ENCODE assay signal across 22 cellular contexts in the genomic region with DNA sequence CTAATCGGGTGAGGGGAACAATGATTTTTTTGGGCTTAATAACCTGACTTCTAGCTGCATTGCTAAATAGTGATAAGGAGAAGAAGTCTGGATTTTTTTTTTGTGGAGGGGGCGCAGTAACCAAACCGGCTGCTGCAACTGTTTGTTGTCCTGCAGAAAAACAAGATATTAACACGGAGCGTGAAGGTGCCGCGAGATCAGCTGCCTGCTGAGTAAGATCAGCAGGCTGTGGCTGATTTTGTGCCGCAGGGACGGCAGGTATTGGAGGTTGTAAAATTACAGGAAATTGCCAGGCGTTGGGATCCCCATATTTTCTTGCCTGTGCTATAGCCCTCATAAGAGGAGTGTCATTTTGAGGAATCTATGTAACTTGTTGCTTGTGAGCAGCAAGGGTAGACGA. TPM values are rescaled to one million over a fixed set of nuclear protein-coding genes. Genes with fewer than 3 reads are reported as not detected.
DNase-seq lines count a peak whose midpoint lies in the region; ATAC-seq, FAIRE-seq and TF ChIP-seq lines count a peak whose summit lies in the region.
"Had no signal": no experiment of that assay in that cellular context is flagged by ENCODE, and none has a peak within 500 bp of the region (broad histone marks: within the 10 kb centered on the region; RNA-seq: fewer than 3 reads in every experiment).

No MANE protein-coding gene starts in this region.

- H3K27me3 Mint-ChIP-seq in stimulated activated memory B cell treated with anti-CD40 and anti-IgM and Interleukin-4, amounts not matched to agents 10 μg/mL and 1 μg/mL and 100 μg/mL, for 72 hours = peaks cover 32% of the 10 kb centered on the region

- no peaks in the 10 kb centered on the region for H3K9me3 ChIP-seq in right atrium auricular region
- peaks cover 12% of the 10 kb centered on the region for H3K9me3 ChIP-seq in WERI-Rb-1 (ENCODE audit: severe bottlenecking)
- no peaks in the 10 kb centered on the region for H3K9me3 ChIP-seq in kidney (ENCODE audit: control insufficient read depth in 1 of 2, low read length in 2 of 2)
- H3K9me3 ChIP-seq: BE2C had no signal

- H3K36me3 ChIP-seq in right atrium auricular region = no peaks in the 10 kb centered on the region
- H3K36me3 ChIP-seq in WERI-Rb-1 = no peaks in the 10 kb centered on the region
- H3K36me3 ChIP-seq in kidney (ENCODE audit: control insufficient read depth in 1 of 2, insufficient read depth in 2 of 2, low read length in 2 of 2) = no peaks in the 10 kb centered on the region
- H3K36me3 ChIP-seq: BE2C had no signal

- peak overlapping the region; percentile 7 for H3K4me3 Mint-ChIP-seq in stimulated activated memory B cell treated with anti-CD40 and anti-IgM and Interleukin-4, amounts not matched to agents 10 μg/mL and 1 μg/mL and 100 μg/mL, for 72 hours
- H3K4me3 Mint-ChIP-seq: CD4-positive, CD25-positive, alpha-beta regulatory T cell; GM23338 had no signal

- H3K9ac ChIP-seq in kidney (ENCODE audit: low read length in 2 of 2) = no peak overlapping the region

- DNase-seq in left ventricle myocardium superior (peak; percentile 9), right atrium auricular region (ENCODE audit: low spot score) (no peak), WERI-Rb-1 (no peak), kidney (peak; percentile 25), foreskin fibroblast (no peak), NCI-H345 (lab: John Stamatoyannopoulos, UW) (no peak)
- DNase-seq: BE2C; C1 segment of cervical spinal cord; Caco-2; CD4-positive, CD25-positive, alpha-beta regulatory T cell; HFFc6 had no signal

- H3K4me3 ChIP-seq in right atrium auricular region (no peak overlapping the region), WERI-Rb-1 (ENCODE audit: low read depth, low read length) (no peak overlapping the region), kidney (ENCODE audit: low read length in 2 of 2) (no peak overlapping the region), foreskin fibroblast (ENCODE audit: low read depth in 1 of 2, low read length in 2 of 2) (no peak overlapping the region)
- H3K4me3 ChIP-seq: GM23338 had no signal

- intact Hi-C loops in left ventricle myocardium superior (cut with micrococcal nuclease) (no loop called here), kidney (cut with DNase I) (no loop called here)

- no peak for TF ChIP-seq CTCF in right atrium auricular region (IDR thresholded peaks at IDR 0.05)
- no peak for TF ChIP-seq CTCF in WERI-Rb-1 (IDR thresholded peaks at IDR 0.05; ENCODE audit: low read depth, low read length)
- no peak for TF ChIP-seq CTCF in kidney (IDR thresholded peaks at IDR 0.05; ENCODE audit: borderline replicate concordance, extremely low read depth, insufficient read depth)
- no peak for TF ChIP-seq CTCF in foreskin fibroblast (IDR thresholded peaks at IDR 0.05; ENCODE audit: low read depth, low read length)

- FAIRE-seq in kidney (lab: Jason Lieb, UNC) = no peak
- FAIRE-seq: D721Med, G401.6, GM12892, H54, HepG2 had no signal

- H3K36me3 Mint-ChIP-seq in stimulated activated memory B cell treated with anti-CD40 and anti-IgM and Interleukin-4, amounts not matched to agents 10 μg/mL and 1 μg/mL and 100 μg/mL, for 72 hours = no peaks in the 10 kb centered on the region
- H3K36me3 Mint-ChIP-seq: CD4-positive, CD25-positive, alpha-beta regulatory T cell had no signal

- peaks cover 7% of the 10 kb centered on the region for H3K9me3 Mint-ChIP-seq in stimulated activated memory B cell treated with anti-CD40 and anti-IgM and Interleukin-4, amounts not matched to agents 10 μg/mL and 1 μg/mL and 100 μg/mL, for 72 hours

- peaks cover 31% of the 10 kb centered on the region for H3K4me1 Mint-ChIP-seq in stimulated activated memory B cell treated with anti-CD40 and anti-IgM and Interleukin-4, amounts not matched to agents 10 μg/mL and 1 μg/mL and 100 μg/mL, for 72 hours
- H3K4me1 Mint-ChIP-seq: GM23338 had no signal

- H3K27ac Mint-ChIP-seq in stimulated activated memory B cell treated with anti-CD40 and anti-IgM and Interleukin-4, amounts not matched to agents 10 μg/mL and 1 μg/mL and 100 μg/mL, for 72 hours = peak overlapping the region; percentile 78
- H3K27ac Mint-ChIP-seq: GM23338, HFFc6, IgD-negative memory B cell had no signal

- H3K27ac ChIP-seq in right atrium auricular region (no peak overlapping the region), WERI-Rb-1 (peak overlapping the region; percentile 4; the same call in 1 of the 2 replicates), kidney (ENCODE audit: low read depth in 2 of 2, low read length in 2 of 2) (no peak overlapping the region)

- ATAC-seq in left ventricle myocardium superior (no peak), HG02642 (IDR thresholded peaks at IDR 0.05; ENCODE audit: poor library complexity, unreplicated experiment) (no peak)
- no peak for ATAC-seq in stimulated activated memory B cell treated with anti-CD40 and anti-IgM and Interleukin-4, amounts not matched to agents 10 μg/mL and 1 μg/mL and 100 μg/mL, for 72 hours
- ATAC-seq: GM23338, HCT116, HepG2 had no signal

- H3K27me3 ChIP-seq in right atrium auricular region (no peaks in the 10 kb centered on the region), WERI-Rb-1 (ENCODE audit: insufficient read depth, low read depth, severe bottlenecking) (no peaks in the 10 kb centered on the region)
- H3K27me3 ChIP-seq: BE2C had no signal

- no peaks in the 10 kb centered on the region for H3K4me1 ChIP-seq in right atrium auricular region
- no peaks in the 10 kb centered on the region for H3K4me1 ChIP-seq in kidney (ENCODE audit: control insufficient read depth in 1 of 2, insufficient read depth in 1 of 2, low read depth in 1 of 2, low read length in 2 of 2)
- H3K4me1 ChIP-seq: BE2C, Caco-2 had no signal

RNA-seq across cellular contexts. Expression of gene LRRC47, which starts 8.7 kb away (rescaled TPM):
- 57.5 TPM for total RNA-seq in left ventricle myocardium superior
- total RNA-seq in right atrium auricular region = 10 to 100 TPM; 31.7 to 33.6 TPM
- 42.4 TPM for total RNA-seq in kidney
- polyA plus RNA-seq in kidney (ENCODE audit: insufficient read depth, low read depth, low replicate concordance) = 28.8 TPM

RNA-seq across cellular contexts. Expression of gene SMIM1, which starts 32.5 kb away (rescaled TPM):
- total RNA-seq in left ventricle myocardium superior = 15.3 TPM
- 10 to 100 TPM; 40.4 to 54.6 TPM for total RNA-seq in right atrium auricular region
- 7.0 TPM for total RNA-seq in kidney
- polyA plus RNA-seq in kidney (ENCODE audit: insufficient read depth, low read depth, low replicate concordance) = 49.5 TPM
- total RNA-seq: A172 had no signal
- polyA plus RNA-seq: IgD-negative memory B cell had no signal

RNA-seq across cellular contexts. Expression of gene CEP104, which starts 52.0 kb away (rescaled TPM):
- total RNA-seq in left ventricle myocardium superior = 35.2 TPM
- 10 to 100 TPM; 21.7 to 25.9 TPM for total RNA-seq in right atrium auricular region
- 51.2 TPM for total RNA-seq in kidney
- 11.1 TPM for polyA plus RNA-seq in kidney (ENCODE audit: insufficient read depth, low read depth, low replicate concordance)

RNA-seq across cellular contexts. Expression of gene DFFB, which starts 52.2 kb away (rescaled TPM):
- 3.7 TPM for total RNA-seq in left ventricle myocardium superior
- total RNA-seq in right atrium auricular region = 1 to 10 TPM; 3.2 to 5.3 TPM
- total RNA-seq in kidney = 8.2 TPM
- polyA plus RNA-seq in kidney (ENCODE audit: insufficient read depth, low read depth, low replicate concordance) = 5.6 TPM

RNA-seq across cellular contexts. Expression of gene CCDC27, which starts 52.8 kb away (rescaled TPM):
- total RNA-seq in left ventricle myocardium superior (not detected), right atrium auricular region (not detected), kidney (not detected)
- not detected for polyA plus RNA-seq in kidney (ENCODE audit: insufficient read depth, low read depth, low replicate concordance)
- total RNA-seq: A172; Caco-2; CD4-positive, CD25-positive, alpha-beta regulatory T cell; HepG2; HFFc6 had no signal
- polyA plus RNA-seq: CD4-positive, CD25-positive, alpha-beta regulatory T cell; HepG2; IgD-negative memory B cell had no signal

Comparison
In these comparisons a context has a peak if more than half of its experiments do, and no peak if none do; other contexts are left out.
1. DNase-seq: peak in left ventricle myocardium superior (single experiment) and kidney (single experiment); none in right atrium auricular region (single experiment), WERI-Rb-1 (single experiment), foreskin fibroblast (0 of 2) and NCI-H345 (single experiment).